ENCODE assay signal across 20 cellular contexts in genomic region chr7:100287191-100287969, GRCh38. TPM values are rescaled to one million over a fixed set of nuclear protein-coding genes. Genes with fewer than 3 reads are reported as not detected.
"Had no signal": no experiment of that assay in that cellular context is flagged by ENCODE, and none has a peak within 500 bp of the region (broad histone marks: within the 10 kb centered on the region; RNA-seq: fewer than 3 reads in every experiment).

No MANE protein-coding gene starts in this region.

RNA-seq across cellular contexts. Expression of gene SPDYE3, which starts 20.1 kb away (rescaled TPM):
- total RNA-seq: activated B cell treated with CpG ODN at 0.5 μM for 24 hours; activated CD4-positive, alpha-beta memory T cell treated with anti-CD3 and anti-CD28 coated beads for 36 hours; activated CD4-positive, alpha-beta T cell treated with anti-CD3 and anti-CD28 coated beads, Interleukin-2, amount 10 ng/mL, durations not matched to agents 24 days and 14 days; activated CD8-positive, alpha-beta memory T cell treated with anti-CD3 and anti-CD28 coated beads for 36 hours; activated CD8-positive, alpha-beta T cell treated with anti-CD3 and anti-CD28 coated beads for 36 hours; activated naive CD4-positive, alpha-beta T cell treated with anti-CD3 and anti-CD28 coated beads for 36 hours; activated naive CD4-positive, alpha-beta T cell treated with anti-CD3 and anti-CD28 coated beads, Interleukin-2, amount 50 U/mL, for 72 hours; activated naive CD8-positive, alpha-beta T cell treated with anti-CD3 and anti-CD28 coated beads for 36 hours; activated T-cell treated with anti-CD3 and anti-CD28 coated beads, Interleukin-2, amount 50 U/mL, for 4 hours; activated T-cell treated with anti-CD3 and anti-CD28 coated beads, Interleukin-2, amount 50 U/mL, for 72 hours; activated T-helper 1 cell treated with anti-CD3 and anti-CD28 coated beads, Interleukin-12 subunit alpha, Interleukin-12 subunit beta, Interleukin-2, Interleukin-4 antibody, amounts not matched to agents 30 ng/mL and 10 ng/mL and 1 ng/mL, durations not matched to agents 14 hours and 24 hours and 36 hours; activated T-helper 17 cell treated with anti-CD3 and anti-CD28 coated beads, Interleukin-2, amount 50 U/mL, for 72 hours; adrenal gland; aorta; astrocyte; body of pancreas; breast epithelium; cardiac muscle cell; chondrocyte; T-helper 2 cell treated with Interferon-gamma antibody and Interleukin-4, amounts not matched to agents 100 ng/mL and 5 ng/mL, for 36 hours had no signal
- polyA plus RNA-seq: aorta had no signal
